32 cellular contexts compared by ENCODE assay signal in genomic region chr15:27210176-27210575, GRCh38.
"Had no signal": no experiment of that assay in that cellular context is flagged by ENCODE, and none has a peak within 500 bp of the region (broad histone marks: within the 10 kb centered on the region; RNA-seq: fewer than 3 reads in every experiment).

No MANE protein-coding gene starts in this region.

- H3K4me3 ChIP-seq: ascending aorta, esophagus squamous epithelium, gastroesophageal sphincter, heart right ventricle had no signal

- H3K27ac ChIP-seq: ascending aorta, brain microvascular endothelial cell, epithelial cell of prostate, esophagus squamous epithelium, gastroesophageal sphincter, heart right ventricle, VCaP had no signal

- H3K9me3 ChIP-seq: ascending aorta, esophagus squamous epithelium had no signal

- DNase-seq: activated CD4-positive, alpha-beta memory T cell treated with anti-CD3 and anti-CD28 coated beads for 36 hours; activated CD4-positive, alpha-beta T cell treated with anti-CD3 and anti-CD28 coated beads for 48 hours; activated CD4-positive, alpha-beta T cell treated with anti-CD3 and anti-CD28 coated beads, Interleukin-2, amount 50 U/mL, for 1 hour; activated CD8-positive, alpha-beta memory T cell treated with anti-CD3 and anti-CD28 coated beads, Interleukin-2, amount 10 ng/mL, durations not matched to agents 7 days and 5 days; activated CD8-positive, alpha-beta memory T cell treated with anti-CD3 and anti-CD28 coated beads, Interleukin-2, amount 50 U/mL, for 4 hours; activated CD8-positive, alpha-beta T cell treated with anti-CD3 and anti-CD28 coated beads, Interleukin-2, amount 10 ng/mL, durations not matched to agents 7 days and 5 days; activated gamma-delta T cell; activated naive CD4-positive, alpha-beta T cell; activated naive CD4-positive, alpha-beta T cell treated with anti-CD3 and anti-CD28 coated beads, Interleukin-2, amount 10 ng/mL, durations not matched to agents 7 days and 5 days; activated naive CD8-positive, alpha-beta T cell treated with anti-CD3 and anti-CD28 coated beads, Interleukin-2, amount 10 ng/mL, durations not matched to agents 7 days and 5 days; activated T-cell treated with anti-CD3 and anti-CD28 coated beads for 4 hours; activated T-cell treated with anti-CD3 and anti-CD28 coated beads, Interleukin-2, amount 50 U/mL, for 24 hours; activated T-cell treated with anti-CD3 and anti-CD28 coated beads, Interleukin-2, amount 50 U/mL, for 72 hours; brain microvascular endothelial cell; caudate nucleus; cortex of kidney; effector CD8-positive, alpha-beta T cell; esophagus squamous epithelium; foreskin melanocyte; heart right ventricle; T-helper 1 cell; T-helper 17 cell; T1000 had no signal

- H3K36me3 ChIP-seq: ascending aorta, brain microvascular endothelial cell, esophagus squamous epithelium, gastroesophageal sphincter, heart right ventricle had no signal

- ATAC-seq: activated CD8-positive, alpha-beta memory T cell treated with anti-CD3 and anti-CD28 coated beads, Interleukin-2, amount 10 ng/mL, durations not matched to agents 7 days and 5 days; activated CD8-positive, alpha-beta T cell treated with anti-CD3 and anti-CD28 coated beads, Interleukin-2, amount 10 ng/mL, durations not matched to agents 7 days and 5 days; activated naive CD4-positive, alpha-beta T cell treated with anti-CD3 and anti-CD28 coated beads, Interleukin-2, amount 50 U/mL, for 72 hours; activated T-cell treated with anti-CD3 and anti-CD28 coated beads, Interleukin-2, amount 50 U/mL, for 72 hours; gastroesophageal sphincter; heart right ventricle; T-helper 17 cell; WTC11 had no signal

- H3K27me3 ChIP-seq: ascending aorta, brain microvascular endothelial cell, esophagus squamous epithelium, heart right ventricle had no signal

- FAIRE-seq: colon, endometrium, endothelial cell of umbilical vein had no signal

- H3K4me1 ChIP-seq: ascending aorta, esophagus squamous epithelium, gastroesophageal sphincter, heart right ventricle had no signal
